10 cellular contexts compared by ENCODE assay signal in genomic region chr12:65536876-65537661, GRCh38.
A peak's percentile ranks its signal among the peaks of the same experiment; 100 is the strongest.
DNase-seq lines count a peak whose midpoint lies in the region; ATAC-seq and TF ChIP-seq lines count a peak whose summit lies in the region.
"Had no signal": no experiment of that assay in that cellular context is flagged by ENCODE, and none has a peak within 500 bp of the region (broad histone marks: within the 10 kb centered on the region; RNA-seq: fewer than 3 reads in every experiment).

No MANE protein-coding gene starts in this region.

- H3K27ac Mint-ChIP-seq in activated CD4-positive, alpha-beta memory T cell treated with anti-CD3 and anti-CD28 coated beads, Interleukin-2, amount 10 ng/mL, durations not matched to agents 7 days and 5 days: no peak overlapping the region
- H3K27ac Mint-ChIP-seq: activated naive CD4-positive, alpha-beta T cell treated with anti-CD3 and anti-CD28 coated beads, Interleukin-2, amount 50 U/mL, for 24 hours; stimulated activated naive CD8-positive, alpha-beta T cell treated with anti-CD3 and anti-CD28 coated beads, Interleukin-15, amount 100 ng/mL, for 72 hours had no signal

- no peak overlapping the region for H3K9ac ChIP-seq in colonic mucosa (ENCODE audit: low read depth in 2 of 2, low read length in 2 of 2)
- no peak overlapping the region for H3K9ac ChIP-seq in mesendoderm (ENCODE audit: low read length)

- H2BK15ac ChIP-seq in mesendoderm (replicated peaks; ENCODE audit: low read depth): no peak overlapping the region

- DNase-seq in AG09309 (ENCODE audit: low read depth) (peak; percentile 100), LHCN-M2 (ENCODE audit: low read depth) (peak; percentile 99), colonic mucosa (no peak), mesendoderm (peak; percentile 25), NCI-H774 (lab: John Stamatoyannopoulos, UW) (no peak)
- DNase-seq in activated CD4-positive, alpha-beta memory T cell treated with anti-CD3 and anti-CD28 coated beads, Interleukin-2, amount 10 ng/mL, durations not matched to agents 7 days and 5 days: no peak
- DNase-seq in activated effector memory CD4-positive, alpha-beta T cell treated with anti-CD3 and anti-CD28 coated beads, Interleukin-2, amount 50 U/mL, for 16 hours: no peak
- DNase-seq: stimulated activated naive CD8-positive, alpha-beta T cell treated with anti-CD3 and anti-CD28 coated beads, Interleukin-15, amount 100 ng/mL, for 72 hours had no signal

- no peaks in the 10 kb centered on the region for H3K79me1 ChIP-seq in mesendoderm (ENCODE audit: low read length)

- H3K27me3 ChIP-seq in colonic mucosa (no peaks in the 10 kb centered on the region), mesendoderm (ENCODE audit: insufficient read depth, low read length, poor library complexity) (no peaks in the 10 kb centered on the region)

- H3K4me3 Mint-ChIP-seq in activated CD4-positive, alpha-beta memory T cell treated with anti-CD3 and anti-CD28 coated beads, Interleukin-2, amount 10 ng/mL, durations not matched to agents 7 days and 5 days: no peak overlapping the region
- H3K4me3 Mint-ChIP-seq: activated naive CD4-positive, alpha-beta T cell treated with anti-CD3 and anti-CD28 coated beads, Interleukin-2, amount 50 U/mL, for 24 hours; stimulated activated naive CD8-positive, alpha-beta T cell treated with anti-CD3 and anti-CD28 coated beads, Interleukin-15, amount 100 ng/mL, for 72 hours had no signal

- H3K27me3 Mint-ChIP-seq in activated CD4-positive, alpha-beta memory T cell treated with anti-CD3 and anti-CD28 coated beads, Interleukin-2, amount 10 ng/mL, durations not matched to agents 7 days and 5 days: no peaks in the 10 kb centered on the region
- H3K27me3 Mint-ChIP-seq: activated naive CD4-positive, alpha-beta T cell treated with anti-CD3 and anti-CD28 coated beads, Interleukin-2, amount 50 U/mL, for 24 hours had no signal

- H3K36me3 Mint-ChIP-seq in activated CD4-positive, alpha-beta memory T cell treated with anti-CD3 and anti-CD28 coated beads, Interleukin-2, amount 10 ng/mL, durations not matched to agents 7 days and 5 days (ENCODE audit: low read depth): no peaks in the 10 kb centered on the region
- H3K36me3 Mint-ChIP-seq: activated naive CD4-positive, alpha-beta T cell treated with anti-CD3 and anti-CD28 coated beads, Interleukin-2, amount 50 U/mL, for 24 hours had no signal

- H3K56ac ChIP-seq in mesendoderm (ENCODE audit: low read length): no peak overlapping the region

- H3K9me3 Mint-ChIP-seq in activated CD4-positive, alpha-beta memory T cell treated with anti-CD3 and anti-CD28 coated beads, Interleukin-2, amount 10 ng/mL, durations not matched to agents 7 days and 5 days: peaks cover 10% of the 10 kb centered on the region

- H3K79me2 ChIP-seq in mesendoderm (ENCODE audit: control insufficient read depth, insufficient read depth, low read length): no peaks in the 10 kb centered on the region

- no peaks in the 10 kb centered on the region for H3K4me1 Mint-ChIP-seq in activated CD4-positive, alpha-beta memory T cell treated with anti-CD3 and anti-CD28 coated beads, Interleukin-2, amount 10 ng/mL, durations not matched to agents 7 days and 5 days
- H3K4me1 Mint-ChIP-seq: activated naive CD4-positive, alpha-beta T cell treated with anti-CD3 and anti-CD28 coated beads, Interleukin-2, amount 50 U/mL, for 24 hours; stimulated activated naive CD8-positive, alpha-beta T cell treated with anti-CD3 and anti-CD28 coated beads, Interleukin-15, amount 100 ng/mL, for 72 hours had no signal

- no peak overlapping the region for H3K23ac ChIP-seq in mesendoderm (ENCODE audit: low read length)

- intact Hi-C loops in colonic mucosa (cut with DNase I): no loop called here

- no peak overlapping the region for H2BK5ac ChIP-seq in mesendoderm (ENCODE audit: low read length)

- WGBS in mesendoderm (ENCODE audit: extremely low coverage, insufficient coverage, low lambda C conversion rate): no CpG with 5 or more reads among the region's 6 CpGs

- no peak overlapping the region for H4K5ac ChIP-seq in mesendoderm (ENCODE audit: low read length)

- H2BK120ac ChIP-seq in mesendoderm (ENCODE audit: low read depth, low read length): no peak overlapping the region

- POLR2A ChIA-PET in activated CD4-positive, alpha-beta memory T cell treated with anti-CD3 and anti-CD28 coated beads, Interleukin-2, amount 10 ng/mL, durations not matched to agents 7 days and 5 days (lab: Charles Lee): no interaction called here

- no peak overlapping the region for H2AK5ac ChIP-seq in mesendoderm (ENCODE audit: low read length)

- H3K18ac ChIP-seq in mesendoderm (ENCODE audit: low read length): no peak overlapping the region

- H4K8ac ChIP-seq in mesendoderm (ENCODE audit: low read depth, low read length): no peak overlapping the region

- no peaks in the 10 kb centered on the region for H3K9me3 ChIP-seq in colonic mucosa

- H3K36me3 ChIP-seq in colonic mucosa (no peaks in the 10 kb centered on the region), mesendoderm (ENCODE audit: control insufficient read depth, insufficient read depth, low read length) (no peaks in the 10 kb centered on the region)

- H3K27ac ChIP-seq in colonic mucosa (peak overlapping the region; percentile 9), mesendoderm (ENCODE audit: low read depth, low read length) (no peak overlapping the region)

- CTCF ChIA-PET in activated CD4-positive, alpha-beta memory T cell treated with anti-CD3 and anti-CD28 coated beads, Interleukin-2, amount 10 ng/mL, durations not matched to agents 7 days and 5 days (lab: Charles Lee): no interaction called here

- no peak for ATAC-seq in GM18873 (IDR thresholded peaks at IDR 0.05; ENCODE audit: low FRiP score, unreplicated experiment)
- ATAC-seq: stimulated activated naive CD8-positive, alpha-beta T cell treated with anti-CD3 and anti-CD28 coated beads, Interleukin-15, amount 100 ng/mL, for 72 hours had no signal

- no peak overlapping the region for H3K4me2 ChIP-seq in mesendoderm (ENCODE audit: low read length)

- H3K4ac ChIP-seq in mesendoderm (ENCODE audit: low read depth, low read length): no peak overlapping the region

- H3K4me1 ChIP-seq in colonic mucosa: no peaks in the 10 kb centered on the region
- H3K4me1 ChIP-seq in mesendoderm (ENCODE audit: control insufficient read depth, low read depth, low read length): no peaks in the 10 kb centered on the region

- TF ChIP-seq CTCF in AG09309 (IDR thresholded peaks at IDR 0.05; ENCODE audit: control insufficient read depth, insufficient read depth, low read depth, low read length, missing control alignments) (no peak), colonic mucosa (IDR thresholded peaks at IDR 0.05) (no peak)

- H3K4me3 ChIP-seq in AG09309 (ENCODE audit: control insufficient read depth, low read depth, low read length) (no peak overlapping the region), colonic mucosa (no peak overlapping the region), mesendoderm (ENCODE audit: low read length) (no peak overlapping the region)

Comparison
In these comparisons a context has a peak if more than half of its experiments do, and no peak if none do; other contexts are left out.
1. DNase-seq: peak in AG09309 (single experiment), LHCN-M2 (single experiment) and mesendoderm (single experiment); none in colonic mucosa (single experiment), NCI-H774 (single experiment), activated CD4-positive, alpha-beta memory T cell treated with anti-CD3 and anti-CD28 coated beads, Interleukin-2, amount 10 ng/mL, durations not matched to agents 7 days and 5 days (single experiment) and activated effector memory CD4-positive, alpha-beta T cell treated with anti-CD3 and anti-CD28 coated beads, Interleukin-2, amount 50 U/mL, for 16 hours (single experiment).